ENCODE assay signal across 9 cellular contexts in the genomic region with DNA sequence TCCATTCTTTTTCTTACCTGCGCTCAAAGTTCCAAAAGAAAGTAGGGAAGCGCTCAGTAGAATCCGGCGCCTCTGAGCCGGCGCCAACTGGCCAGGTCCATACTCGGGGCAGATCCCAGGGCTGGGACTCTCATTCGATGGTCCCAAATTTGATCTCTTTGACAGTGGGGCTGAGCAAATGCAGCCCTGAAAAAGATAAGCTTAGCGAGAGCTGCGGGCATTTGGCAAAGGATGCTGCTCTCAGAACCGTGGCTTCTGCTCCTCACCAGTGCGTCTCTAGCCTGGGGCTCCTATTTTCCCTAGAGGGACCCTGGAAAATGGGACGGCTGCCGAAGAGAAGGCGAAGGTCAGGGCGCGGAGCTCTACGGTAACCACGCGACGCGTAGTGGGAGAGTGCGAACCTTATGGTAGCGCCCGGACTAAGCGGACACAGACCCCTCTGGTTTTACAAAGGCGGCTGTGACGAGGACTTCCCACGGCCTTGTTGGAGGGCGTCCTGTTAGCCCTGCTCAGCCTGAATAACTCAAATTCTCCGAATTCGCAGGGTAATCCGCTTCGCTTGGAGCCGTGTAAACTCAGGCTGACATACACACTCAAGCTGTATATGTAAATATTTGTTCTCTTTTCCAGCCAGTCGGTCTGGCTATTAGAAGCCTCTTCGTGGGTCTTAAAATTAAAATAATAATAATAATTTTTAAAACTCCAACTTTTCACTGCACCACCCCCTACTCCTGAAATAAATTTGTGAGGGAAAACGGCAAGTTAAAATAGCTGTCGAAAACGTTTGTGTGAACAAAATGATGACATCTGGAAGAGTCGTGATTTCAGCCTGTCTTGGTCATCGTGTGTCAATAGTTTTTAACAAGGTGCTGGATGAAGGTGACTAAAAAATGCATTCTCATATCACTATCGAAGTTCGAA. TPM values are rescaled to one million over a fixed set of nuclear protein-coding genes. Genes with fewer than 3 reads are reported as not detected.
DNase-seq lines count a peak whose midpoint lies in the region; ATAC-seq and TF ChIP-seq lines count a peak whose summit lies in the region.
"Had no signal": no experiment of that assay in that cellular context is flagged by ENCODE, and none has a peak within 500 bp of the region (broad histone marks: within the 10 kb centered on the region; RNA-seq: fewer than 3 reads in every experiment).

No MANE protein-coding gene starts in this region.

- peak overlapping the region; percentile 28 for H3K4me3 Mint-ChIP-seq in activated CD8-positive, alpha-beta memory T cell treated with anti-CD3 and anti-CD28 coated beads, Interleukin-2, amount 10 ng/mL, durations not matched to agents 7 days and 5 days

- no peaks in the 10 kb centered on the region for H3K9me3 Mint-ChIP-seq in activated CD8-positive, alpha-beta memory T cell treated with anti-CD3 and anti-CD28 coated beads, Interleukin-2, amount 10 ng/mL, durations not matched to agents 7 days and 5 days (ENCODE audit: low read depth)

- no peak overlapping the region for H3K27ac Mint-ChIP-seq in activated CD8-positive, alpha-beta memory T cell treated with anti-CD3 and anti-CD28 coated beads, Interleukin-2, amount 10 ng/mL, durations not matched to agents 7 days and 5 days

- no peak for ATAC-seq in activated CD8-positive, alpha-beta memory T cell treated with anti-CD3 and anti-CD28 coated beads, Interleukin-2, amount 10 ng/mL, durations not matched to agents 7 days and 5 days
- ATAC-seq in left lung, result no peak

- no peak for DNase-seq in activated CD8-positive, alpha-beta memory T cell treated with anti-CD3 and anti-CD28 coated beads, Interleukin-2, amount 10 ng/mL, durations not matched to agents 7 days and 5 days
- DNase-seq in activated CD8-positive, alpha-beta memory T cell treated with anti-CD3 and anti-CD28 coated beads, Interleukin-2, amount 50 U/mL, for 4 hours, result no peak
- no peak for DNase-seq in brain microvascular endothelial cell
- no peak for DNase-seq in left lung
- no peak for DNase-seq in prostate gland (ENCODE audit: low spot score)
- DNase-seq in NCI-H1436 (lab: John Stamatoyannopoulos, UW), result no peak
- DNase-seq in stimulated activated CD8-positive, alpha-beta memory T cell treated with anti-CD3 and anti-CD28 coated beads, Interleukin-4, amount 100 ng/mL, for 48 hours, result no peak
- DNase-seq: AML-193 had no signal

- intact Hi-C loops in left lung (cut with DNase I) (no loop called here), prostate gland (cut with DNase I) (no loop called here)

- in situ Hi-C loops in brain microvascular endothelial cell (cut with HindIII; ENCODE audit: low pct_ligation_motif_present, low sequenced_read_pairs), result no loop called here

- 14% methylated on average over 44 of the region's 44 CpGs for WGBS in thymus
- WGBS in prostate gland, result 9% methylated on average over 44 of the region's 44 CpGs

- TF ChIP-seq POLR2A in prostate gland (IDR thresholded peaks at IDR 0.05), result no peak

- TF ChIP-seq CTCF in brain microvascular endothelial cell (IDR thresholded peaks at IDR 0.05; ENCODE audit: low read depth, low read length, missing control alignments) (no peak), left lung (IDR thresholded peaks at IDR 0.05) (no peak), prostate gland (IDR thresholded peaks at IDR 0.05) (no peak)

- peaks cover 5% of the 10 kb centered on the region for H3K4me1 Mint-ChIP-seq in activated CD8-positive, alpha-beta memory T cell treated with anti-CD3 and anti-CD28 coated beads, Interleukin-2, amount 10 ng/mL, durations not matched to agents 7 days and 5 days

- H3K36me3 Mint-ChIP-seq in activated CD8-positive, alpha-beta memory T cell treated with anti-CD3 and anti-CD28 coated beads, Interleukin-2, amount 10 ng/mL, durations not matched to agents 7 days and 5 days, result peaks cover 8% of the 10 kb centered on the region

- H3K36me3 ChIP-seq in brain microvascular endothelial cell (replicated peaks) (no peaks in the 10 kb centered on the region), left lung (no peaks in the 10 kb centered on the region), thymus (ENCODE audit: control insufficient read depth, insufficient read depth) (no peaks in the 10 kb centered on the region), prostate gland (no peaks in the 10 kb centered on the region)

- CTCF ChIA-PET in activated CD8-positive, alpha-beta memory T cell treated with anti-CD3 and anti-CD28 coated beads, Interleukin-2, amount 10 ng/mL, durations not matched to agents 7 days and 5 days (lab: Charles Lee), result no interaction called here

- peaks cover 94% of the 10 kb centered on the region for H3K27me3 Mint-ChIP-seq in activated CD8-positive, alpha-beta memory T cell treated with anti-CD3 and anti-CD28 coated beads, Interleukin-2, amount 10 ng/mL, durations not matched to agents 7 days and 5 days

- H3K27me3 ChIP-seq in brain microvascular endothelial cell (replicated peaks) (peaks cover 97% of the 10 kb centered on the region), left lung (peaks cover 100% of the 10 kb centered on the region in 2 donors), thymus (ENCODE audit: control insufficient read depth, insufficient read depth) (peaks cover 87% of the 10 kb centered on the region), prostate gland (replicated peaks; ENCODE audit: insufficient read depth) (peaks cover 45% of the 10 kb centered on the region)

- H3K4me3 ChIP-seq in brain microvascular endothelial cell (ENCODE audit: low read depth, low read length) (peak overlapping the region; percentile 40), left lung (peak overlapping the region; percentile 15 to 30), thymus (ENCODE audit: low read length) (peak overlapping the region; percentile 60), prostate gland (peak overlapping the region in 1 of 2 donors; percentile 10)

- peaks cover 0 to 13% of the 10 kb centered on the region in 2 donors for H3K4me1 ChIP-seq in left lung
- peaks cover 7% of the 10 kb centered on the region for H3K4me1 ChIP-seq in thymus (ENCODE audit: control insufficient read depth, insufficient read depth, low read length)
- no peaks in the 10 kb centered on the region for H3K4me1 ChIP-seq in prostate gland (replicated peaks)

- H3K9me3 ChIP-seq in left lung, result no peaks in the 10 kb centered on the region
- peaks cover 3% of the 10 kb centered on the region for H3K9me3 ChIP-seq in thymus (ENCODE audit: control insufficient read depth)
- peaks cover 5% of the 10 kb centered on the region for H3K9me3 ChIP-seq in prostate gland

- H3K27ac ChIP-seq in brain microvascular endothelial cell (no peak overlapping the region), left lung (no peak overlapping the region), thymus (ENCODE audit: low read depth) (no peak overlapping the region), prostate gland (no peak overlapping the region)

RNA-seq across cellular contexts. Expression of gene TBX20, which starts 0.9 kb away (rescaled TPM):
- total RNA-seq in activated CD8-positive, alpha-beta memory T cell treated with anti-CD3 and anti-CD28 coated beads, Interleukin-2, amount 10 ng/mL, durations not matched to agents 7 days and 5 days, result under 1 TPM in 1 of 2 experiments, not detected in 1; 0.14 TPM
- under 1 TPM in 1 of 2 donors, not detected in 1; 0.12 TPM for total RNA-seq in left lung
- polyA plus RNA-seq in thymus, result not detected
- 1 to 10 TPM in 1 of 2 donors, not detected in 1; 1.2 TPM for total RNA-seq in prostate gland
